In genomic region chr12:124273630-124274029, GRCh38 we compare ENCODE assay signal across 9 cellular contexts.
DNase-seq lines count a peak whose midpoint lies in the region; ATAC-seq and TF ChIP-seq lines count a peak whose summit lies in the region.
"Had no signal": no experiment of that assay in that cellular context is flagged by ENCODE, and none has a peak within 500 bp of the region (broad histone marks: within the 10 kb centered on the region; RNA-seq: fewer than 3 reads in every experiment).

No MANE protein-coding gene starts in this region.

- H3K9me3 ChIP-seq in RWPE2 (ENCODE audit: severe bottlenecking), result no peaks in the 10 kb centered on the region

- no peaks in the 10 kb centered on the region for H3K36me3 ChIP-seq in RWPE2 (ENCODE audit: low read depth)
- H3K36me3 ChIP-seq: heart right ventricle had no signal

- DNase-seq in AG08395 (ENCODE audit: low spot score) (peak; percentile 63), RWPE2 (ENCODE audit: low spot score) (no peak), germinal center (ENCODE audit: low spot score) (peak; percentile 26), coronary artery (ENCODE audit: low spot score) (no peak)
- DNase-seq in activated CD8-positive, alpha-beta memory T cell treated with anti-CD3 and anti-CD28 coated beads, Interleukin-2, amount 50 U/mL, for 48 hours, result no peak
- DNase-seq: heart right ventricle had no signal

- peaks cover 18% of the 10 kb centered on the region for H3K27me3 ChIP-seq in RWPE2 (ENCODE audit: insufficient read depth, poor library complexity, severe bottlenecking)

- ATAC-seq in HG03460 (IDR thresholded peaks at IDR 0.05; ENCODE audit: unreplicated experiment) (peak; percentile 61), RWPE2 (ENCODE audit: low read depth) (peak; percentile 73), GM18520 (IDR thresholded peaks at IDR 0.05; ENCODE audit: unreplicated experiment) (no peak)

- TF ChIP-seq CTCF in GM12873 (IDR thresholded peaks at IDR 0.05; ENCODE audit: insufficient read depth, low read depth, low read length, missing control alignments) (peak; percentile 57), RWPE2 (IDR thresholded peaks at IDR 0.05; ENCODE audit: poor library complexity, severe bottlenecking) (peak; percentile 30), coronary artery (IDR thresholded peaks at IDR 0.05) (no peak)

- H3K27ac ChIP-seq in RWPE2 (ENCODE audit: poor library complexity, severe bottlenecking) (no peak overlapping the region), coronary artery (no peak overlapping the region)
- H3K27ac ChIP-seq: heart right ventricle had no signal

- no peak overlapping the region for H3K4me3 ChIP-seq in RWPE2 (ENCODE audit: severe bottlenecking)
- H3K4me3 ChIP-seq in coronary artery, result no peak overlapping the region
- H3K4me3 ChIP-seq: heart right ventricle had no signal

- H3K4me1 ChIP-seq in RWPE2 (ENCODE audit: insufficient read depth, poor library complexity, severe bottlenecking), result peaks cover 9% of the 10 kb centered on the region

Comparison
In these comparisons a context has a peak if more than half of its experiments do, and no peak if none do; other contexts are left out.
1. DNase-seq: peak in AG08395 (single experiment) and germinal center (single experiment); none in RWPE2 (single experiment), coronary artery (single experiment) and activated CD8-positive, alpha-beta memory T cell treated with anti-CD3 and anti-CD28 coated beads, Interleukin-2, amount 50 U/mL, for 48 hours (single experiment).